ENCODE assay signal across 1 cellular context in the genomic region with DNA sequence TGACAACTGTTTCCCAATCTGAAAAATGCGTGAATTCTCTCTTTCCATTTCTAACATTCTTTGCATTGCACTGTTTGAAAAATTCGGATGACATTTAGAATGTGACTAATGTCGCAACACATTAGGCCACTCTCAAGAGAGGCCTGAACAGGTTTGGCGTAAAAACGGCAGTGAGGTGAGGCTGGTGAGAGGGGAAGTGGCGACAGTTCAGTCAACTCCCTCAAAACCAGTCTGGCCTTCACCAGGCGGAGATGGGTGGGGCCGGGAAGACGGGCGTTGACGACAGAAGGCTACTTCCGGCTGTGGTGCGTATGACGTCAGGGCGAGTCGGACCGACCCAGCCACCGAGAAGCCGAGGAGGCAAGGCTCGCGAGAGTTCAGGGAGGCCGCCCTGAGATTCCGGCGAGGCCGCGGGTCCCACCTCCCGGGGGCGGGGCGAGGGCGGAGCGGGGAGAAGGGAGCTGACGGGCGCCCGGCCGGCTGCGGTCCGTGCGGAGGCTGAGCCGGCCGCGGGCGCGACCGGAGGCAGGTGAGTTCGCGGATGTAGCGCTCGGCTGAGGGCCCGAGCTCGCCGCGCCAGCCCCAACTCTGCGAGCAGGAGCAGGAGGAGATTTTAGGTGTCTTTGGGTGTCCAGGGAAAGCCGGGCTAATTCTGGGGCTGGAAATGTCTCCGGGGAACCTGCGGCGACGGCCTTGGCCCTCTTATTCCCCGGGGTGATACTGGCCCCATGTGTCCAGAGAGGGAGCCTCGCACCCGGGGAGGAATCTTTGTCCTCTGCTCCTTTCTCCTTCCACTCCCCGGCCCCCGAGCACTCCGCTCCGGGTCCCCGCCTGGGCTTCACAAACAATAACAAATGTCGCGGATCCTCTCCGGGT.
TF ChIP-seq lines count a peak whose summit lies in the region.

A gene (plus strand): TSS at position 483 of the 876 bp plus-strand sequence. CDS start 53,435 bp downstream, outside the sequence.

TF ChIP-seq in HepG2, 621 proteins besides CTCF, POLR2A, EP300 and RAD21 (continued from another document and continues in another):
- TF ChIP-seq TBX3 (IDR thresholded peaks at IDR 0.05; ENCODE audit: borderline replicate concordance) (no peak), ZNF24 (IDR thresholded peaks at IDR 0.05) (0 out of 2 replicates have a peak, but pooled peaks have one; percentile 11), DR1 (CRISPR knock-in tag; IDR thresholded peaks at IDR 0.05) (no peak), IKZF1 (IDR thresholded peaks at IDR 0.05) (no peak), WIZ (CRISPR knock-in tag; IDR thresholded peaks at IDR 0.05) (0 out of 2 replicates have a peak, but pooled peaks have one; percentile 57), ZNF629 (CRISPR knock-in tag; conservative IDR thresholded peaks at IDR 0.05) (no peak), ZNF143 (CRISPR knock-in tag; IDR thresholded peaks at IDR 0.05) (no peak), SUZ12 (IDR thresholded peaks at IDR 0.05; ENCODE audit: low read depth, low read length) (no peak), ZNF225 (CRISPR knock-in tag; IDR thresholded peaks at IDR 0.05) (no peak), SOX5 (CRISPR knock-in tag; IDR thresholded peaks at IDR 0.05; ENCODE audit: borderline replicate concordance) (no peak), BRCA1 (CRISPR knock-in tag; IDR thresholded peaks at IDR 0.05) (0 out of 2 replicates have a peak, but pooled peaks have one; percentile 8), ZNF274 (CRISPR knock-in tag; IDR thresholded peaks at IDR 0.05) (no peak; the same call in 1 of the 2 replicates), ZNF660 (CRISPR knock-in tag; IDR thresholded peaks at IDR 0.05; ENCODE audit: borderline replicate concordance, low read depth) (no peak), PITX1 (CRISPR knock-in tag; IDR thresholded peaks at IDR 0.05) (no peak), ZNF256 (CRISPR knock-in tag; conservative IDR thresholded peaks at IDR 0.05) (0 out of 2 replicates have a peak, but pooled peaks have one; percentile 27), ELF3 (CRISPR knock-in tag; IDR thresholded peaks at IDR 0.05) (peak; percentile 65), TGIF2 (CRISPR knock-in tag; IDR thresholded peaks at IDR 0.05) (peak; percentile 0; the same call in 1 of the 2 replicates), ZNF354B (CRISPR knock-in tag; IDR thresholded peaks at IDR 0.05) (no peak), RBM39 (IDR thresholded peaks at IDR 0.05; ENCODE audit: low read depth, low read length, poor library complexity, severe bottlenecking) (no peak), ZBTB42 (CRISPR knock-in tag; IDR thresholded peaks at IDR 0.05) (no peak), FOXA3 (CRISPR knock-in tag; IDR thresholded peaks at IDR 0.05) (peak; percentile 58), ONECUT2 (CRISPR knock-in tag; IDR thresholded peaks at IDR 0.05) (no peak), ZNF296 (CRISPR knock-in tag; conservative IDR thresholded peaks at IDR 0.05) (peak; percentile 44; the same call in 1 of the 2 replicates), ZNF33B (CRISPR knock-in tag; IDR thresholded peaks at IDR 0.05) (no peak), ZNF720 (CRISPR knock-in tag; IDR thresholded peaks at IDR 0.05) (no peak), PHB2 (IDR thresholded peaks at IDR 0.05; ENCODE audit: partially characterized antibody) (no peak), TCF7L2 (IDR thresholded peaks at IDR 0.05; ENCODE audit: low read depth, low read length) (no peak), CEBPB (IDR thresholded peaks at IDR 0.05; ENCODE audit: borderline replicate concordance, low read depth, low read length) (peak; percentile 74; the same call in 1 of the 2 replicates), ZSCAN25 (CRISPR knock-in tag; IDR thresholded peaks at IDR 0.05) (no peak), BCL6 (CRISPR knock-in tag; IDR thresholded peaks at IDR 0.05) (peak; percentile 23), ZNF546 (CRISPR knock-in tag; conservative IDR thresholded peaks at IDR 0.05) (peak; percentile 69; the same call in 1 of the 2 replicates), KMT2B (CRISPR knock-in tag; IDR thresholded peaks at IDR 0.05) (peak; percentile 61; the same call in 1 of the 2 replicates), JUND (CRISPR knock-in tag; IDR thresholded peaks at IDR 0.05) (0 out of 2 replicates have a peak, but pooled peaks have one; percentile 27), NR1H2 (CRISPR knock-in tag; IDR thresholded peaks at IDR 0.05; ENCODE audit: borderline replicate concordance, low read depth) (no peak), ZNF652 (CRISPR knock-in tag; IDR thresholded peaks at IDR 0.05; ENCODE audit: borderline replicate concordance, low read depth) (no peak; the same call in 1 of the 2 replicates), ZNF292 (CRISPR knock-in tag; IDR thresholded peaks at IDR 0.05; ENCODE audit: borderline replicate concordance, low read depth) (no peak), FOXM1 (CRISPR knock-in tag; IDR thresholded peaks at IDR 0.05) (no peak), ZNF761 (CRISPR knock-in tag; conservative IDR thresholded peaks at IDR 0.05) (no peak; the same call in 1 of the 2 replicates), ZFP36L2 (CRISPR knock-in tag; IDR thresholded peaks at IDR 0.05) (no peak), RFX5 (IDR thresholded peaks at IDR 0.05; ENCODE audit: low read depth, low read length) (peak; percentile 44; the same call in 1 of the 2 replicates), KLF13 (CRISPR knock-in tag; IDR thresholded peaks at IDR 0.05) (no peak), DNMT1 (CRISPR knock-in tag; IDR thresholded peaks at IDR 0.05) (peak; percentile 70; the same call in 1 of the 2 replicates), ZNF234 (CRISPR knock-in tag; conservative IDR thresholded peaks at IDR 0.05) (0 out of 2 replicates have a peak, but pooled peaks have one; percentile 39), HMG20A (CRISPR knock-in tag; IDR thresholded peaks at IDR 0.05; ENCODE audit: borderline replicate concordance) (no peak), RNF2 (conservative IDR thresholded peaks at IDR 0.05; ENCODE audit: low read depth) (peak; percentile 41; the same call in 1 of the 2 replicates), ZNF749 (CRISPR knock-in tag; IDR thresholded peaks at IDR 0.05; ENCODE audit: borderline replicate concordance) (no peak)
- TF ChIP-seq, protein P1, sequence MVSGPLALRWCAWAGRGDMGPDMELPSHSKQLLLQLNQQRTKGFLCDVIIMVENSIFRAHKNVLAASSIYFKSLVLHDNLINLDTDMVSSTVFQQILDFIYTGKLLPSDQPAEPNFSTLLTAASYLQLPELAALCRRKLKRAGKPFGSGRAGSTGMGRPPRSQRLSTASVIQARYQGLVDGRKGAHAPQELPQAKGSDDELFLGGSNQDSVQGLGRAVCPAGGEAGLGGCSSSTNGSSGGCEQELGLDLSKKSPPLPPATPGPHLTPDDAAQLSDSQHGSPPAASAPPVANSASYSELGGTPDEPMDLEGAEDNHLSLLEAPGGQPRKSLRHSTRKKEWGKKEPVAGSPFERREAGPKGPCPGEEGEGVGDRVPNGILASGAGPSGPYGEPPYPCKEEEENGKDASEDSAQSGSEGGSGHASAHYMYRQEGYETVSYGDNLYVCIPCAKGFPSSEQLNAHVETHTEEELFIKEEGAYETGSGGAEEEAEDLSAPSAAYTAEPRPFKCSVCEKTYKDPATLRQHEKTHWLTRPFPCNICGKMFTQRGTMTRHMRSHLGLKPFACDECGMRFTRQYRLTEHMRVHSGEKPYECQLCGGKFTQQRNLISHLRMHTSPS (CRISPR knock-in tag; IDR thresholded peaks at IDR 0.05; ENCODE audit: low read depth), result no peak
- TF ChIP-seq, protein P2, sequence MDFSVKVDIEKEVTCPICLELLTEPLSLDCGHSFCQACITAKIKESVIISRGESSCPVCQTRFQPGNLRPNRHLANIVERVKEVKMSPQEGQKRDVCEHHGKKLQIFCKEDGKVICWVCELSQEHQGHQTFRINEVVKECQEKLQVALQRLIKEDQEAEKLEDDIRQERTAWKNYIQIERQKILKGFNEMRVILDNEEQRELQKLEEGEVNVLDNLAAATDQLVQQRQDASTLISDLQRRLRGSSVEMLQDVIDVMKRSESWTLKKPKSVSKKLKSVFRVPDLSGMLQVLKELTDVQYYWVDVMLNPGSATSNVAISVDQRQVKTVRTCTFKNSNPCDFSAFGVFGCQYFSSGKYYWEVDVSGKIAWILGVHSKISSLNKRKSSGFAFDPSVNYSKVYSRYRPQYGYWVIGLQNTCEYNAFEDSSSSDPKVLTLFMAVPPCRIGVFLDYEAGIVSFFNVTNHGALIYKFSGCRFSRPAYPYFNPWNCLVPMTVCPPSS (IDR thresholded peaks at IDR 0.05), result no peak
- TF ChIP-seq, protein P3, sequence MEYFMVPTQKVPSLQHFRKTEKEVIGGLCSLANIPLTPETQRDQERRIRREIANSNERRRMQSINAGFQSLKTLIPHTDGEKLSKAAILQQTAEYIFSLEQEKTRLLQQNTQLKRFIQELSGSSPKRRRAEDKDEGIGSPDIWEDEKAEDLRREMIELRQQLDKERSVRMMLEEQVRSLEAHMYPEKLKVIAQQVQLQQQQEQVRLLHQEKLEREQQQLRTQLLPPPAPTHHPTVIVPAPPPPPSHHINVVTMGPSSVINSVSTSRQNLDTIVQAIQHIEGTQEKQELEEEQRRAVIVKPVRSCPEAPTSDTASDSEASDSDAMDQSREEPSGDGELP (IDR thresholded peaks at IDR 0.05; ENCODE audit: borderline replicate concordance, low read depth), result peak; percentile 24; the same call in 1 of the 2 replicates
- TF ChIP-seq, protein P4, sequence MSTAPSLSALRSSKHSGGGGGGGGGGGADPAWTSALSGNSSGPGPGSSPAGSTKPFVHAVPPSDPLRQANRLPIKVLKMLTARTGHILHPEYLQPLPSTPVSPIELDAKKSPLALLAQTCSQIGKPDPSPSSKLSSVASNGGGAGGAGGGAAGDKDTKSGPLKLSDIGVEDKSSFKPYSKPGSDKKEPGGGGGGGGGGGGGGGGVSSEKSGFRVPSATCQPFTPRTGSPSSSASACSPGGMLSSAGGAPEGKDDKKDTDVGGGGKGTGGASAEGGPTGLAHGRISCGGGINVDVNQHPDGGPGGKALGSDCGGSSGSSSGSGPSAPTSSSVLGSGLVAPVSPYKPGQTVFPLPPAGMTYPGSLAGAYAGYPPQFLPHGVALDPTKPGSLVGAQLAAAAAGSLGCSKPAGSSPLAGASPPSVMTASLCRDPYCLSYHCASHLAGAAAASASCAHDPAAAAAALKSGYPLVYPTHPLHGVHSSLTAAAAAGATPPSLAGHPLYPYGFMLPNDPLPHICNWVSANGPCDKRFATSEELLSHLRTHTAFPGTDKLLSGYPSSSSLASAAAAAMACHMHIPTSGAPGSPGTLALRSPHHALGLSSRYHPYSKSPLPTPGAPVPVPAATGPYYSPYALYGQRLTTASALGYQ (CRISPR knock-in tag; IDR thresholded peaks at IDR 0.05), result peak; percentile 37; the same call in 1 of the 2 replicates
- TF ChIP-seq, protein P5, sequence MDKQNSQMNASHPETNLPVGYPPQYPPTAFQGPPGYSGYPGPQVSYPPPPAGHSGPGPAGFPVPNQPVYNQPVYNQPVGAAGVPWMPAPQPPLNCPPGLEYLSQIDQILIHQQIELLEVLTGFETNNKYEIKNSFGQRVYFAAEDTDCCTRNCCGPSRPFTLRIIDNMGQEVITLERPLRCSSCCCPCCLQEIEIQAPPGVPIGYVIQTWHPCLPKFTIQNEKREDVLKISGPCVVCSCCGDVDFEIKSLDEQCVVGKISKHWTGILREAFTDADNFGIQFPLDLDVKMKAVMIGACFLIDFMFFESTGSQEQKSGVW (CRISPR knock-in tag; IDR thresholded peaks at IDR 0.05; ENCODE audit: borderline replicate concordance), result no peak
- TF ChIP-seq, protein P6, sequence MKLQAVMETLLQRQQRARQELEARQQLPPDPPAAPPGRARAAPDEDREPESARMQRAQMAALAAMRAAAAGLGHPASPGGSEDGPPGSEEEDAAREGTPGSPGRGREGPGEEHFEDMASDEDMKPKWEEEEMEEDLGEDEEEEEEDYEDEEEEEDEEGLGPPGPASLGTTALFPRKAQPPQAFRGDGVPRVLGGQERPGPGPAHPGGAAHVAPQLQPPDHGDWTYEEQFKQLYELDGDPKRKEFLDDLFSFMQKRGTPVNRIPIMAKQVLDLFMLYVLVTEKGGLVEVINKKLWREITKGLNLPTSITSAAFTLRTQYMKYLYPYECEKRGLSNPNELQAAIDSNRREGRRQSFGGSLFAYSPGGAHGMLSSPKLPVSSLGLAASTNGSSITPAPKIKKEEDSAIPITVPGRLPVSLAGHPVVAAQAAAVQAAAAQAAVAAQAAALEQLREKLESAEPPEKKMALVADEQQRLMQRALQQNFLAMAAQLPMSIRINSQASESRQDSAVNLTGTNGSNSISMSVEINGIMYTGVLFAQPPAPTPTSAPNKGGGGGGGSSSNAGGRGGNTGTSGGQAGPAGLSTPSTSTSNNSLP (IDR thresholded peaks at IDR 0.05; ENCODE audit: low read depth, low read length), result no peak
